In genomic region chr6:42260972-42261371, GRCh38 we compare ENCODE assay signal across 10 cellular contexts. TPM values are rescaled to one million over a fixed set of nuclear protein-coding genes. Genes with fewer than 3 reads are reported as not detected.
A peak's percentile ranks its signal among the peaks of the same experiment; 100 is the strongest.
DNase-seq lines count a peak whose midpoint lies in the region; ATAC-seq, FAIRE-seq and TF ChIP-seq lines count a peak whose summit lies in the region.
"Had no signal": no experiment of that assay in that cellular context is flagged by ENCODE, and none has a peak within 500 bp of the region (broad histone marks: within the 10 kb centered on the region; RNA-seq: fewer than 3 reads in every experiment).

No MANE protein-coding gene starts in this region.

- peaks cover 16% of the 10 kb centered on the region; the same call in 1 of the 2 replicates for H3K4me1 ChIP-seq in H9 (ENCODE audit: insufficient read depth, low read length)
- no peaks in the 10 kb centered on the region for H3K4me1 ChIP-seq in pancreas

- ATAC-seq in esophagus mucosa = peak; percentile 11
- ATAC-seq in pancreas = peak; percentile 40 to 83 (median 78)
- ATAC-seq in GM21737 (IDR thresholded peaks at IDR 0.05; ENCODE audit: unreplicated experiment) = no peak

- H3K4me3 Mint-ChIP-seq in H9 = no peak overlapping the region
- H3K4me3 Mint-ChIP-seq: dendritic cell treated with granulocyte-macrophage colony-stimulating factor and Interleukin-4, amounts not matched to agents 40 ng/mL and 50 ng/mL, for 4 days; stimulated activated naive CD8-positive, alpha-beta T cell treated with anti-CD3 and anti-CD28 coated beads, Interleukin-15, Interleukin-2, amounts not matched to agents 100 ng/mL and 50 ng/mL, for 24 hours had no signal

- peaks cover 21 to 25% (median 24%) of the 10 kb centered on the region in 3 experiments for H3K36me3 Mint-ChIP-seq in H9 (ENCODE audit: insufficient read depth in 1 of 3, low read depth in 3 of 3)

- no peak overlapping the region for H2BK12ac ChIP-seq in H9 (ENCODE audit: insufficient read length, low read depth, low read length)

- H3K4me3 ChIP-seq in AG04449 (ENCODE audit: low read depth, low read length) (no peak overlapping the region), pancreas (no peak overlapping the region)

- H3K4me2 ChIP-seq in H9 (ENCODE audit: insufficient read depth, insufficient read length, low read length) = no peak overlapping the region

- no peaks in the 10 kb centered on the region for H3K23me2 ChIP-seq in H9 (ENCODE audit: insufficient read length, low read depth, low read length, poor library complexity, severe bottlenecking)

- peaks cover 41 to 61% of the 10 kb centered on the region in 2 experiments for H3K4me1 Mint-ChIP-seq in H9

- H4K20me1 ChIP-seq in H9 (ENCODE audit: control insufficient read depth, insufficient read depth, insufficient read length) = no peaks in the 10 kb centered on the region

- H2AK5ac ChIP-seq in H9 (ENCODE audit: insufficient read length, low read length) = no peak overlapping the region

- H2BK15ac ChIP-seq in H9 (ENCODE audit: low read depth, low read length) = no peak overlapping the region

- H3K27ac Mint-ChIP-seq in H9 = peak overlapping the region in 2 of 3 experiments; percentile 38 to 63; a peak in 1 of 7 replicates
- H3K27ac Mint-ChIP-seq: stimulated activated naive CD8-positive, alpha-beta T cell treated with anti-CD3 and anti-CD28 coated beads, Interleukin-15, Interleukin-2, amounts not matched to agents 100 ng/mL and 50 ng/mL, for 24 hours had no signal

- H2AFZ ChIP-seq in H9 (ENCODE audit: low read length) = no peak overlapping the region

- no peaks in the 10 kb centered on the region; the same call in 1 of the 2 replicates for H3K27me3 Mint-ChIP-seq in H9 (ENCODE audit: low read depth)
- H3K27me3 Mint-ChIP-seq: dendritic cell treated with granulocyte-macrophage colony-stimulating factor and Interleukin-4, amounts not matched to agents 40 ng/mL and 50 ng/mL, for 4 days; stimulated activated naive CD8-positive, alpha-beta T cell treated with anti-CD3 and anti-CD28 coated beads, Interleukin-15, Interleukin-2, amounts not matched to agents 100 ng/mL and 50 ng/mL, for 24 hours had no signal

- H3K9me3 ChIP-seq in H9 (ENCODE audit: control insufficient read depth, low read depth, low read length) (no peaks in the 10 kb centered on the region), pancreas (no peaks in the 10 kb centered on the region)

- DNase-seq in AG04449 (ENCODE audit: low read depth, low spot score) (no peak), H9 (peak; percentile 73), pancreas (peak in 2 of 6 donors; percentile 42 to 66), NCI-H2029 (lab: John Stamatoyannopoulos, UW) (no peak)
- peak; percentile 21 to 27 for DNase-seq in activated CD4-positive, alpha-beta T cell treated with anti-CD3 and anti-CD28 coated beads, Interleukin-2, amount 50 U/mL, for 24 hours (ENCODE audit: low read depth in 1 of 2, low spot score in 1 of 2)
- DNase-seq in effector CD4-positive, alpha-beta T cell = no peak

- no peak overlapping the region for H4K91ac ChIP-seq in H9 (ENCODE audit: insufficient read length, low read depth, low read length)

- WGBS in H9 (ENCODE audit: extremely low coverage, insufficient read length, low lambda C conversion rate) = no CpG with 5 or more reads among the region's 11 CpGs
- WGBS in pancreas, 2 donors = 36 to 43% methylated on average over 8 to 11 of the region's 11 CpGs

- no peaks in the 10 kb centered on the region for H3K9me3 Mint-ChIP-seq in H9
- H3K9me3 Mint-ChIP-seq: dendritic cell treated with granulocyte-macrophage colony-stimulating factor and Interleukin-4, amounts not matched to agents 40 ng/mL and 50 ng/mL, for 4 days; stimulated activated naive CD8-positive, alpha-beta T cell treated with anti-CD3 and anti-CD28 coated beads, Interleukin-15, Interleukin-2, amounts not matched to agents 100 ng/mL and 50 ng/mL, for 24 hours had no signal

- no peaks in the 10 kb centered on the region for H3K36me3 ChIP-seq in pancreas

- POLR2A ChIA-PET in AG04449 (lab: Yijun Ruan, JAX) = interaction anchor here (2.1 kb wide), 1 partner anchor 287 kb away, joined by 5 read pairs; no protein-coding TSS in a partner anchor

- no peak overlapping the region for H2BK20ac ChIP-seq in H9 (ENCODE audit: low read depth, low read length, poor library complexity, severe bottlenecking)

- no peak overlapping the region for H3K56ac ChIP-seq in H9 (ENCODE audit: insufficient read length, low read depth, low read length)

- no peak overlapping the region for H2BK5ac ChIP-seq in H9 (ENCODE audit: insufficient read length, low read length)

- intact Hi-C loops in pancreas (cut with DNase I) = loop anchor here in 1 of 3 donors (10.0 kb wide), 1 partner anchor 274 kb away; no protein-coding TSS in a partner anchor

- peak; percentile 74 for TF ChIP-seq CTCF in AG04449 (IDR thresholded peaks at IDR 0.05; ENCODE audit: insufficient read depth, low read length, missing control alignments)
- peak; percentile 83 for TF ChIP-seq CTCF in H9 (conservative IDR thresholded peaks at IDR 0.05)
- TF ChIP-seq CTCF in pancreas (IDR thresholded peaks at IDR 0.05) = peak in 2 of 4 donors; percentile 37 to 41

- no peak overlapping the region for H3T11ph ChIP-seq in H9 (ENCODE audit: low read length)

- no peaks in the 10 kb centered on the region for H3K79me2 ChIP-seq in H9 (ENCODE audit: insufficient read depth, low read length)

- no peak overlapping the region for H3K4ac ChIP-seq in H9 (ENCODE audit: low read depth, low read length)

- H3K79me1 ChIP-seq in H9 (ENCODE audit: insufficient read depth, low read depth, low read length, poor library complexity, severe bottlenecking) = no peaks in the 10 kb centered on the region

- H4K8ac ChIP-seq in H9 (replicated peaks; ENCODE audit: insufficient read length, low read depth, low read length) = no peak overlapping the region

- H3K23ac ChIP-seq in H9 (ENCODE audit: insufficient read length, low read depth, low read length) = no peak overlapping the region

- CTCF ChIA-PET in AG04449 (lab: Yijun Ruan, JAX) = interaction anchor here (0.6 to 8.9 kb wide), 22 partner anchors 8 to 367 kb away, joined by 3 to 115 read pairs (median 5); partner anchors contain the start of gene TRERF1

- H3K14ac ChIP-seq in H9 (ENCODE audit: insufficient read depth, low read length) = no peak overlapping the region

- H3K27ac ChIP-seq in H9 (ENCODE audit: insufficient read length, low read depth, low read length) (no peak overlapping the region), pancreas (no peak overlapping the region)

- no peak for FAIRE-seq in pancreas (lab: Jason Lieb, UNC)

- no peaks in the 10 kb centered on the region for H3K27me3 ChIP-seq in H9 (ENCODE audit: insufficient read depth, low read length)
- no peaks in the 10 kb centered on the region for H3K27me3 ChIP-seq in pancreas

- no peak overlapping the region for H3K18ac ChIP-seq in H9 (ENCODE audit: insufficient read length, low read depth, low read length)

- H4K5ac ChIP-seq in H9 (ENCODE audit: insufficient read length, low read depth, low read length) = no peak overlapping the region

- H2BK120ac ChIP-seq in H9 (ENCODE audit: low read depth, low read length, poor library complexity, severe bottlenecking) = no peak overlapping the region

- no peak overlapping the region for H3K9ac ChIP-seq in H9 (ENCODE audit: extremely low read depth, insufficient read length, low read length)

RNA-seq across cellular contexts. Expression of gene MRPS10, which starts 43.3 kb away (rescaled TPM):
- 33.9 and 36.3 TPM in 2 replicates for total RNA-seq in H9 (2021)
- total RNA-seq in esophagus mucosa = 48.1 TPM
- total RNA-seq in pancreas = 10 to 100 TPM in 4 of 6 donors, 1 to 10 TPM in 2; 7.7 to 12.5 (median 10.8) TPM
- 10 to 100 TPM in 1 of 2 donors, 1 to 10 TPM in 1; 6.7 to 12.4 TPM for polyA plus RNA-seq in pancreas

Comparison
In these comparisons a context has a peak if more than half of its experiments do, and no peak if none do; other contexts are left out.
1. DNase-seq: peak in H9 (single experiment) and activated CD4-positive, alpha-beta T cell treated with anti-CD3 and anti-CD28 coated beads, Interleukin-2, amount 50 U/mL, for 24 hours (2 of 2); none in AG04449 (single experiment), effector CD4-positive, alpha-beta T cell (single experiment) and NCI-H2029 (single experiment).